In genomic region chr2:15456343-15456742, GRCh38 we compare ENCODE assay signal across 29 cellular contexts.
"Had no signal": no experiment of that assay in that cellular context is flagged by ENCODE, and none has a peak within 500 bp of the region (broad histone marks: within the 10 kb centered on the region; RNA-seq: fewer than 3 reads in every experiment).

No MANE protein-coding gene starts in this region.

- H3K36me3 ChIP-seq: ovary, uterus had no signal

- H3K9me3 ChIP-seq: gastroesophageal sphincter, heart left ventricle, ovary, psoas muscle, suprapubic skin, transverse colon, upper lobe of right lung, uterus had no signal

- H3K4me3 ChIP-seq: dorsolateral prefrontal cortex, gastroesophageal sphincter, heart left ventricle, lung, ovary, psoas muscle, skin epidermis, suprapubic skin, transverse colon, upper lobe of right lung, uterus had no signal

- ATAC-seq: esophagus mucosa; foreskin keratinocyte; gastroesophageal sphincter; left ventricle myocardium superior; naive thymus-derived CD8-positive, alpha-beta T cell; right cardiac atrium; stimulated activated naive B cell treated with anti-CD40 and anti-IgM and Interleukin-4, amounts not matched to agents 10 μg/mL and 1 μg/mL and 100 μg/mL, for 72 hours; upper lobe of right lung had no signal

- H3K27ac ChIP-seq: dorsolateral prefrontal cortex, epithelial cell of prostate, foreskin keratinocyte, gastroesophageal sphincter, heart left ventricle, ovary, psoas muscle, skin epidermis, suprapubic skin, upper lobe of right lung, uterus had no signal

- H3K9me3 Mint-ChIP-seq: memory B cell; naive thymus-derived CD8-positive, alpha-beta T cell; nephron progenitor cell; stimulated activated naive B cell treated with anti-CD40 and anti-IgM and Interleukin-4, amounts not matched to agents 10 μg/mL and 1 μg/mL and 100 μg/mL, for 72 hours; stimulated activated naive CD8-positive, alpha-beta T cell treated with anti-CD3 and anti-CD28 coated beads, Interleukin-15, Interleukin-2, amounts not matched to agents 100 ng/mL and 50 ng/mL, for 24 hours had no signal

- H3K27me3 ChIP-seq: dorsolateral prefrontal cortex, foreskin keratinocyte, gastroesophageal sphincter, heart left ventricle, ovary, suprapubic skin, transverse colon, upper lobe of right lung, uterus had no signal

- H3K27ac Mint-ChIP-seq: memory B cell; mesothelial cell of epicardium; stimulated activated naive B cell treated with anti-CD40 and anti-IgM and Interleukin-4, amounts not matched to agents 10 μg/mL and 1 μg/mL and 100 μg/mL, for 72 hours; stimulated activated naive CD8-positive, alpha-beta T cell treated with anti-CD3 and anti-CD28 coated beads, Interleukin-15, Interleukin-2, amounts not matched to agents 100 ng/mL and 50 ng/mL, for 24 hours had no signal

- H3K4me1 ChIP-seq: foreskin keratinocyte, suprapubic skin, upper lobe of right lung, uterus had no signal

- DNase-seq: dorsolateral prefrontal cortex; effector CD4-positive, alpha-beta T cell; foreskin keratinocyte; heart left ventricle; hippocampal formation; left cardiac atrium; left ventricle myocardium superior; naive thymus-derived CD8-positive, alpha-beta T cell; nephron progenitor cell; nucleus accumbens; ovary; posterior cingulate gyrus; psoas muscle; right cardiac atrium; stimulated activated CD4-positive, alpha-beta T cell treated with anti-CD3 and anti-CD28 coated beads, Interleukin-15, amount 100 ng/mL, for 24 hours; stimulated activated CD4-positive, alpha-beta T cell treated with anti-CD3 and anti-CD28 coated beads, Interleukin-2, amount 100 ng/mL, for 48 hours; stimulated activated naive B cell treated with anti-CD40 and anti-IgM and Interleukin-4, amounts not matched to agents 10 μg/mL and 1 μg/mL and 100 μg/mL, for 72 hours; transverse colon; upper lobe of right lung; uterus had no signal
